ENCODE assay signal across 1 cellular context in genomic region chr6:37051138-37052026, GRCh38.
TF ChIP-seq lines count a peak whose summit lies in the region.

No MANE protein-coding gene starts in this region.

TF ChIP-seq in WTC11, 78 proteins besides CTCF, POLR2A, EP300 and RAD21 (continued from another document):
- TF ChIP-seq AR (CRISPR knock-in tag; IDR thresholded peaks at IDR 0.05), result no peak
- TF ChIP-seq SOX15 (CRISPR knock-in tag; IDR thresholded peaks at IDR 0.05), result no peak
- no peak for TF ChIP-seq ZNF219 (CRISPR knock-in tag; IDR thresholded peaks at IDR 0.05; ENCODE audit: borderline replicate concordance)
- TF ChIP-seq NR1H2 (CRISPR knock-in tag; IDR thresholded peaks at IDR 0.05), result no peak
- peak; percentile 56; the same call in 1 of the 2 replicates for TF ChIP-seq ARID4B (CRISPR knock-in tag; IDR thresholded peaks at IDR 0.05; ENCODE audit: borderline replicate concordance)
- peak; percentile 21; the same call in 1 of the 2 replicates for TF ChIP-seq TEAD1 (CRISPR knock-in tag; IDR thresholded peaks at IDR 0.05)
- TF ChIP-seq E2F5 (CRISPR knock-in tag; IDR thresholded peaks at IDR 0.05), result no peak
- no peak for TF ChIP-seq RORB (CRISPR knock-in tag; IDR thresholded peaks at IDR 0.05)
